29 cellular contexts compared by ENCODE assay signal in genomic region chr2:51243892-51244570, GRCh38.
"Had no signal": no experiment of that assay in that cellular context is flagged by ENCODE, and none has a peak within 500 bp of the region (broad histone marks: within the 10 kb centered on the region; RNA-seq: fewer than 3 reads in every experiment).

No MANE protein-coding gene starts in this region.

- H3K4me1 ChIP-seq: heart left ventricle, lower lobe of right lung, pancreas, prostate gland, sigmoid colon, stomach, testis, thyroid gland, transverse colon, upper lobe of left lung had no signal

- H3K27me3 ChIP-seq: heart left ventricle, pancreas, sigmoid colon, stomach, testis, thyroid gland, transverse colon, upper lobe of left lung had no signal

- H3K9me3 ChIP-seq: heart left ventricle, lower lobe of right lung, pancreas, prostate gland, sigmoid colon, stomach, testis, thyroid gland, transverse colon, upper lobe of left lung had no signal

- ATAC-seq: heart left ventricle; left cardiac atrium; left lobe of liver; left ventricle myocardium superior; lower lobe of right lung; naive thymus-derived CD8-positive, alpha-beta T cell; pancreas; right cardiac atrium; stimulated activated naive B cell treated with anti-CD40 and anti-IgM and Interleukin-4, amounts not matched to agents 10 μg/mL and 1 μg/mL and 100 μg/mL, for 72 hours; stimulated activated naive CD8-positive, alpha-beta T cell treated with anti-CD3 and anti-CD28 coated beads, Interleukin-15, Interleukin-2, amounts not matched to agents 100 U/mL and 50 U/mL, for 24 hours had no signal

- H3K27ac ChIP-seq: heart left ventricle, lower lobe of right lung, pancreas, prostate gland, sigmoid colon, stomach, testis, thyroid gland, transverse colon, upper lobe of left lung had no signal

- FAIRE-seq: keratinocyte, pancreas had no signal

- H3K36me3 ChIP-seq: heart left ventricle, lower lobe of right lung, pancreas, prostate gland, sigmoid colon, stomach, thyroid gland, transverse colon, upper lobe of left lung had no signal

- H3K4me3 ChIP-seq: heart left ventricle, lower lobe of right lung, pancreas, prostate gland, sigmoid colon, smooth muscle cell, stomach, testis, thyroid gland, transverse colon, upper lobe of left lung had no signal

- DNase-seq: heart left ventricle; hypothalamus; immature natural killer cell; kidney glomerular epithelial cell; left cardiac atrium; left ventricle myocardium superior; lower lobe of right lung; mammary epithelial cell; mesenchymal stem cell; naive thymus-derived CD8-positive, alpha-beta T cell; nucleus accumbens; pancreas; posterior cingulate gyrus; retina; right cardiac atrium; sigmoid colon; stimulated activated CD4-positive, alpha-beta T cell treated with anti-CD3 and anti-CD28 coated beads, Interleukin-1b, Interleukin-23, amount 100 ng/mL, for 48 hours; stimulated activated CD4-positive, alpha-beta T cell treated with anti-CD3 and anti-CD28 coated beads, Interleukin-2, amount 100 ng/mL, for 48 hours; stimulated activated naive B cell treated with anti-CD40 and anti-IgM and Interleukin-4, amounts not matched to agents 10 μg/mL and 1 μg/mL and 100 μg/mL, for 72 hours; stimulated activated naive CD8-positive, alpha-beta T cell treated with anti-CD3 and anti-CD28 coated beads, Interleukin-15, Interleukin-2, amounts not matched to agents 100 U/mL and 50 U/mL, for 24 hours; stomach; testis; thyroid gland; transverse colon; upper lobe of left lung had no signal

- H3K4me2 ChIP-seq: smooth muscle cell had no signal
